Comparison of ENCODE assay signal across 1 cellular context in the genomic region with DNA sequence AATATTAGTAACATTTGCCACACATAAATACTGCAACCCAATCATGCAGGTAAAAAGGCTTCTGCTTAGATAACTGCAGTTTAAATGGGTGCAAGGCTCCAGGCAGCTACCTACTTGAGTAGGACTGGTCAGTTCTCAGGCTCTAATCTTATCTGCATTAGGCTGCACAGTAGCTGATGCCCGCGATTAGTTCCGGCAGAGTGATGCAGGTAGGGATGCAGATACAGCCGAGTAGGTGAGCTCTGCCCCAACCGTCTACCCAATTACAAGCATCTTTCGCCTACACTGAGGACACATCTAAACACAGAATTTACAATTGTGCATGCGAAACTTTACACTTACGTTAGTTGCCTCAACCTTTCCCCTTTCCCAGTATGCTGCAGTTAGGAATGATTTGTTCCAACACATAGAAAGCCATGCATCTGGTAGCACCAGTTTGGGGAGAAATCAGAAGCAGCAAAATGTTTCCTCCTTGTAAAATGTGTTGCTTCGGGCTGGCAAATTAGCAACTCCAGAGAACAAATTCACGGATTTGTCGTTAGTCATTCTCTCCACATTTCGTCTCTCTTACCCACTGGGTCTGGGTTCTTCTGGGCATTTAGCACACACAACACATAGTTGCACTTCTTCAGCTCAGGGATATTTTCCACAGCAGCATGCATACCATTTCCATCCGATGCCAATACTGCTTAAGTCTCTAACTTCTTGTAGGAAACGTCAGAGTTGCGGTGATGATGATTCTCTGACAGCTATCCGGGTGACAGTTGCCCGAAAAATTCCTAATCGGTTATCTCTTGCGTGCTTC.
TF ChIP-seq lines count a peak whose summit lies in the region.

No MANE protein-coding gene starts in this region.

TF ChIP-seq in GM23338, 12 proteins besides CTCF, POLR2A, EP300 and RAD21 (continued from another document):
- TF ChIP-seq, protein P1, sequence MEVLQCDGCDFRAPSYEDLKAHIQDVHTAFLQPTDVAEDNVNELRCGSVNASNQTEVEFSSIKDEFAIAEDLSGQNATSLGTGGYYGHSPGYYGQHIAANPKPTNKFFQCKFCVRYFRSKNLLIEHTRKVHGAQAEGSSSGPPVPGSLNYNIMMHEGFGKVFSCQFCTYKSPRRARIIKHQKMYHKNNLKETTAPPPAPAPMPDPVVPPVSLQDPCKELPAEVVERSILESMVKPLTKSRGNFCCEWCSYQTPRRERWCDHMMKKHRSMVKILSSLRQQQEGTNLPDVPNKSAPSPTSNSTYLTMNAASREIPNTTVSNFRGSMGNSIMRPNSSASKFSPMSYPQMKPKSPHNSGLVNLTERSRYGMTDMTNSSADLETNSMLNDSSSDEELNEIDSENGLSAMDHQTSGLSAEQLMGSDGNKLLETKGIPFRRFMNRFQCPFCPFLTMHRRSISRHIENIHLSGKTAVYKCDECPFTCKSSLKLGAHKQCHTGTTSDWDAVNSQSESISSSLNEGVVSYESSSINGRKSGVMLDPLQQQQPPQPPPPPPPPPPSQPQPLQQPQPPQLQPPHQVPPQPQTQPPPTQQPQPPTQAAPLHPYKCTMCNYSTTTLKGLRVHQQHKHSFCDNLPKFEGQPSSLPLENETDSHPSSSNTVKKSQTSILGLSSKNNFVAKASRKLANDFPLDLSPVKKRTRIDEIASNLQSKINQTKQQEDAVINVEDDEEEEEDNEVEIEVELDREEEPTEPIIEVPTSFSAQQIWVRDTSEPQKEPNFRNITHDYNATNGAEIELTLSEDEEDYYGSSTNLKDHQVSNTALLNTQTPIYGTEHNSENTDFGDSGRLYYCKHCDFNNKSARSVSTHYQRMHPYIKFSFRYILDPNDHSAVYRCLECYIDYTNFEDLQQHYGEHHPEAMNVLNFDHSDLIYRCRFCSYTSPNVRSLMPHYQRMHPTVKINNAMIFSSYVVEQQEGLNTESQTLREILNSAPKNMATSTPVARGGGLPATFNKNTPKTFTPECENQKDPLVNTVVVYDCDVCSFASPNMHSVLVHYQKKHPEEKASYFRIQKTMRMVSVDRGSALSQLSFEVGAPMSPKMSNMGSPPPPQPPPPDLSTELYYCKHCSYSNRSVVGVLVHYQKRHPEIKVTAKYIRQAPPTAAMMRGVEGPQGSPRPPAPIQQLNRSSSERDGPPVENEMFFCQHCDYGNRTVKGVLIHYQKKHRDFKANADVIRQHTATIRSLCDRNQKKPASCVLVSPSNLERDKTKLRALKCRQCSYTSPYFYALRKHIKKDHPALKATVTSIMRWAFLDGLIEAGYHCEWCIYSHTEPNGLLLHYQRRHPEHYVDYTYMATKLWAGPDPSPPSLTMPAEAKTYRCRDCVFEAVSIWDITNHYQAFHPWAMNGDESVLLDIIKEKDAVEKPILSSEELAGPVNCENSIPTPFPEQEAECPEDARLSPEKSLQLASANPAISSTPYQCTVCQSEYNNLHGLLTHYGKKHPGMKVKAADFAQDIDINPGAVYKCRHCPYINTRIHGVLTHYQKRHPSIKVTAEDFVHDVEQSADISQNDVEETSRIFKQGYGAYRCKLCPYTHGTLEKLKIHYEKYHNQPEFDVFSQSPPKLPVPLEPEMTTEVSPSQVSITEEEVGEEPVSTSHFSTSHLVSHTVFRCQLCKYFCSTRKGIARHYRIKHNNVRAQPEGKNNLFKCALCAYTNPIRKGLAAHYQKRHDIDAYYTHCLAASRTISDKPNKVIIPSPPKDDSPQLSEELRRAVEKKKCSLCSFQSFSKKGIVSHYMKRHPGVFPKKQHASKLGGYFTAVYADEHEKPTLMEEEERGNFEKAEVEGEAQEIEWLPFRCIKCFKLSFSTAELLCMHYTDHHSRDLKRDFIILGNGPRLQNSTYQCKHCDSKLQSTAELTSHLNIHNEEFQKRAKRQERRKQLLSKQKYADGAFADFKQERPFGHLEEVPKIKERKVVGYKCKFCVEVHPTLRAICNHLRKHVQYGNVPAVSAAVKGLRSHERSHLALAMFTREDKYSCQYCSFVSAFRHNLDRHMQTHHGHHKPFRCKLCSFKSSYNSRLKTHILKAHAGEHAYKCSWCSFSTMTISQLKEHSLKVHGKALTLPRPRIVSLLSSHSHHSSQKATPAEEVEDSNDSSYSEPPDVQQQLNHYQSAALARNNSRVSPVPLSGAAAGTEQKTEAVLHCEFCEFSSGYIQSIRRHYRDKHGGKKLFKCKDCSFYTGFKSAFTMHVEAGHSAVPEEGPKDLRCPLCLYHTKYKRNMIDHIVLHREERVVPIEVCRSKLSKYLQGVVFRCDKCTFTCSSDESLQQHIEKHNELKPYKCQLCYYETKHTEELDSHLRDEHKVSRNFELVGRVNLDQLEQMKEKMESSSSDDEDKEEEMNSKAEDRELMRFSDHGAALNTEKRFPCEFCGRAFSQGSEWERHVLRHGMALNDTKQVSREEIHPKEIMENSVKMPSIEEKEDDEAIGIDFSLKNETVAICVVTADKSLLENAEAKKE (CRISPR knock-in tag; IDR thresholded peaks at IDR 0.05) = no peak
- TF ChIP-seq, protein P2, sequence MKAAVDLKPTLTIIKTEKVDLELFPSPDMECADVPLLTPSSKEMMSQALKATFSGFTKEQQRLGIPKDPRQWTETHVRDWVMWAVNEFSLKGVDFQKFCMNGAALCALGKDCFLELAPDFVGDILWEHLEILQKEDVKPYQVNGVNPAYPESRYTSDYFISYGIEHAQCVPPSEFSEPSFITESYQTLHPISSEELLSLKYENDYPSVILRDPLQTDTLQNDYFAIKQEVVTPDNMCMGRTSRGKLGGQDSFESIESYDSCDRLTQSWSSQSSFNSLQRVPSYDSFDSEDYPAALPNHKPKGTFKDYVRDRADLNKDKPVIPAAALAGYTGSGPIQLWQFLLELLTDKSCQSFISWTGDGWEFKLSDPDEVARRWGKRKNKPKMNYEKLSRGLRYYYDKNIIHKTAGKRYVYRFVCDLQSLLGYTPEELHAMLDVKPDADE (IDR thresholded peaks at IDR 0.05) = no peak
- TF ChIP-seq JUNB (IDR thresholded peaks at IDR 0.05; ENCODE audit: unreplicated experiment) (no peak), CREB1 (CRISPR knock-in tag; IDR thresholded peaks at IDR 0.05; ENCODE audit: low read depth) (no peak), STAT1 (IDR thresholded peaks at IDR 0.05; ENCODE audit: unreplicated experiment) (no peak), NANOG (IDR thresholded peaks at IDR 0.05; ENCODE audit: borderline replicate concordance) (no peak), POLR2AphosphoS5 (IDR thresholded peaks at IDR 0.05; ENCODE audit: low read depth) (no peak), ZNF114 (CRISPR knock-in tag; IDR thresholded peaks at IDR 0.05) (no peak), EZH2 (IDR thresholded peaks at IDR 0.05; ENCODE audit: low read depth, unreplicated experiment) (no peak)
